In the genomic region with DNA sequence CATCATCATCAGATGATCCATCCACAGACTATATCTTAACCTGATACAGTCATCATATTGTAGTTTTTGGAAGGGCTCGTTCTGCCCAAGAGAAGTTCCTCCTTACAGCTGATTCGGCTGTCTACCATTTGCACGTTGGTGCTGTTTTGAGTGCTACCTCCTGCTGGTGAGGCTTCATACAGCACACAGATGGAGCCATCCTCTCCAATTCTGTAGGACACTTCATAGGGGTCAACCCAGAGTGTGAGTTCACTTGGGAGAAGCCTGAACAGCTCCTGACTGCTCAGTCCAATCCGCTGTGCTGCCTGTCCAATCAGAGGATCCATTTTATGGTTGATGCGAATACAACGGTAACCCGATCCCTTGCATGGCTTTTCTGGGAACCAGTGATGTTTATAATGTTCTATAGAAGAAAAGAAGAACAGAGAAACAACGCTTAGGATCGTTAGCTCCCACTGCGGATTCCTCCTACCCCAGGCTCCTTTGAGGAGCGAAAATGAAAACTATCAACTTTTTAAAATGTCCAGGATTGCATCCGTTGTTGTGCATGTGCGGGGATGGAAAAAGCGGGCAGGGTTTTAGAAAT, we compare ENCODE assay signal across 1 cellular context.
TF ChIP-seq lines count a peak whose summit lies in the region.

No MANE protein-coding gene starts in this region.

TF ChIP-seq in K562, 482 proteins besides CTCF, POLR2A, EP300 and RAD21 (continued from another document):
- TF ChIP-seq, protein P1, sequence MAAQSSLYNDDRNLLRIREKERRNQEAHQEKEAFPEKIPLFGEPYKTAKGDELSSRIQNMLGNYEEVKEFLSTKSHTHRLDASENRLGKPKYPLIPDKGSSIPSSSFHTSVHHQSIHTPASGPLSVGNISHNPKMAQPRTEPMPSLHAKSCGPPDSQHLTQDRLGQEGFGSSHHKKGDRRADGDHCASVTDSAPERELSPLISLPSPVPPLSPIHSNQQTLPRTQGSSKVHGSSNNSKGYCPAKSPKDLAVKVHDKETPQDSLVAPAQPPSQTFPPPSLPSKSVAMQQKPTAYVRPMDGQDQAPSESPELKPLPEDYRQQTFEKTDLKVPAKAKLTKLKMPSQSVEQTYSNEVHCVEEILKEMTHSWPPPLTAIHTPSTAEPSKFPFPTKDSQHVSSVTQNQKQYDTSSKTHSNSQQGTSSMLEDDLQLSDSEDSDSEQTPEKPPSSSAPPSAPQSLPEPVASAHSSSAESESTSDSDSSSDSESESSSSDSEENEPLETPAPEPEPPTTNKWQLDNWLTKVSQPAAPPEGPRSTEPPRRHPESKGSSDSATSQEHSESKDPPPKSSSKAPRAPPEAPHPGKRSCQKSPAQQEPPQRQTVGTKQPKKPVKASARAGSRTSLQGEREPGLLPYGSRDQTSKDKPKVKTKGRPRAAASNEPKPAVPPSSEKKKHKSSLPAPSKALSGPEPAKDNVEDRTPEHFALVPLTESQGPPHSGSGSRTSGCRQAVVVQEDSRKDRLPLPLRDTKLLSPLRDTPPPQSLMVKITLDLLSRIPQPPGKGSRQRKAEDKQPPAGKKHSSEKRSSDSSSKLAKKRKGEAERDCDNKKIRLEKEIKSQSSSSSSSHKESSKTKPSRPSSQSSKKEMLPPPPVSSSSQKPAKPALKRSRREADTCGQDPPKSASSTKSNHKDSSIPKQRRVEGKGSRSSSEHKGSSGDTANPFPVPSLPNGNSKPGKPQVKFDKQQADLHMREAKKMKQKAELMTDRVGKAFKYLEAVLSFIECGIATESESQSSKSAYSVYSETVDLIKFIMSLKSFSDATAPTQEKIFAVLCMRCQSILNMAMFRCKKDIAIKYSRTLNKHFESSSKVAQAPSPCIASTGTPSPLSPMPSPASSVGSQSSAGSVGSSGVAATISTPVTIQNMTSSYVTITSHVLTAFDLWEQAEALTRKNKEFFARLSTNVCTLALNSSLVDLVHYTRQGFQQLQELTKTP (IDR thresholded peaks at IDR 0.05; ENCODE audit: low read depth in 1 of 2, partially characterized antibody in 2 of 2): no peak
- TF ChIP-seq C11orf30 (IDR thresholded peaks at IDR 0.05; ENCODE audit: low read depth): no peak
- peak; percentile 44; the same call in 1 of the 2 replicates for TF ChIP-seq GATA2 (CRISPR knock-in tag; IDR thresholded peaks at IDR 0.05)
- no peak for TF ChIP-seq OTX1 (CRISPR knock-in tag; IDR thresholded peaks at IDR 0.05)
- TF ChIP-seq RBM25 (IDR thresholded peaks at IDR 0.05; ENCODE audit: low read depth, low read length, severe bottlenecking): peak; percentile 30
- peak; percentile 37 for TF ChIP-seq KDM5B (IDR thresholded peaks at IDR 0.05; ENCODE audit: insufficient replicate concordance, low read depth, low read length)
- TF ChIP-seq, protein P2, sequence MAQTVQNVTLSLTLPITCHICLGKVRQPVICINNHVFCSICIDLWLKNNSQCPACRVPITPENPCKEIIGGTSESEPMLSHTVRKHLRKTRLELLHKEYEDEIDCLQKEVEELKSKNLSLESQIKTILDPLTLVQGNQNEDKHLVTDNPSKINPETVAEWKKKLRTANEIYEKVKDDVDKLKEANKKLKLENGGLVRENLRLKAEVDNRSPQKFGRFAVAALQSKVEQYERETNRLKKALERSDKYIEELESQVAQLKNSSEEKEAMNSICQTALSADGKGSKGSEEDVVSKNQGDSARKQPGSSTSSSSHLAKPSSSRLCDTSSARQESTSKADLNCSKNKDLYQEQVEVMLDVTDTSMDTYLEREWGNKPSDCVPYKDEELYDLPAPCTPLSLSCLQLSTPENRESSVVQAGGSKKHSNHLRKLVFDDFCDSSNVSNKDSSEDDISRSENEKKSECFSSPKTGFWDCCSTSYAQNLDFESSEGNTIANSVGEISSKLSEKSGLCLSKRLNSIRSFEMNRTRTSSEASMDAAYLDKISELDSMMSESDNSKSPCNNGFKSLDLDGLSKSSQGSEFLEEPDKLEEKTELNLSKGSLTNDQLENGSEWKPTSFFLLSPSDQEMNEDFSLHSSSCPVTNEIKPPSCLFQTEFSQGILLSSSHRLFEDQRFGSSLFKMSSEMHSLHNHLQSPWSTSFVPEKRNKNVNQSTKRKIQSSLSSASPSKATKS (CRISPR knock-in tag; IDR thresholded peaks at IDR 0.05): no peak
- no peak; the same call in 1 of the 2 replicates for TF ChIP-seq MAFF (IDR thresholded peaks at IDR 0.05; ENCODE audit: low read length)
